8 cellular contexts compared by ENCODE assay signal in genomic region chr5:62305715-62306493, GRCh38. TPM values are rescaled to one million over a fixed set of nuclear protein-coding genes. Genes with fewer than 3 reads are reported as not detected.
DNase-seq lines count a peak whose midpoint lies in the region; ATAC-seq and TF ChIP-seq lines count a peak whose summit lies in the region.

Gene KIF2A, plus strand, starts transcription at chr5:62306206. Its CDS starts 267 bp downstream, at chr5:62306473.

- H3K4me3 ChIP-seq in adipocyte (ENCODE audit: low read length): peak within 1 kb of the TSS; percentile 90
- H3K4me3 ChIP-seq in trophoblast cell (ENCODE audit: low read depth, low read length): peak within 1 kb of the TSS; percentile 98
- peak within 1 kb of the TSS; percentile 72 to 99 (median 90) for H3K4me3 ChIP-seq in tibial nerve

- no peak within 1 kb of the TSS for H2BK12ac ChIP-seq in trophoblast cell (ENCODE audit: low read length)

- H3K36me3 ChIP-seq in adipocyte (ENCODE audit: control insufficient read depth, insufficient read depth, low read length, severe bottlenecking) (no peaks in the 10 kb centered on the region), trophoblast cell (ENCODE audit: control insufficient read depth in 1 of 2, insufficient read depth in 2 of 2, low read length in 2 of 2) (no peaks in the 10 kb centered on the region), tibial nerve (no peaks in the 10 kb centered on the region)

- peak within 1 kb of the TSS; percentile 87 for H4K91ac ChIP-seq in trophoblast cell (ENCODE audit: low read depth, low read length)

- H3K4me1 ChIP-seq in adipocyte (ENCODE audit: control insufficient read depth, insufficient read depth, low read length) (peaks cover 18% of the 10 kb centered on the region), trophoblast cell (ENCODE audit: control insufficient read depth in 1 of 2, insufficient read depth in 2 of 2, low read length in 2 of 2) (peaks cover 5% of the 10 kb centered on the region in 2 experiments), tibial nerve (peaks cover 0 to 34% (median 6%) of the 10 kb centered on the region in 4 donors)

- H3K4me2 ChIP-seq in trophoblast cell (ENCODE audit: low read length): peak within 1 kb of the TSS; percentile 70

- no peak within 1 kb of the TSS for H3K23ac ChIP-seq in trophoblast cell (ENCODE audit: low read length)

- peak within 1 kb of the TSS; percentile 78 for H2BK5ac ChIP-seq in trophoblast cell (ENCODE audit: low read depth, low read length, poor library complexity)

- peaks cover 17% of the 10 kb centered on the region for H3K79me2 ChIP-seq in trophoblast cell (ENCODE audit: control insufficient read depth, insufficient read depth, low read length, poor library complexity)

- peak within 1 kb of the TSS; percentile 88 for H3K14ac ChIP-seq in trophoblast cell (ENCODE audit: low read length)

- DNase-seq in GM13976 (ENCODE audit: low spot score): peak; percentile 98
- DNase-seq in NCI-H1436 treated with DMSO at 0.1 percent for 48 hours (lab: John Stamatoyannopoulos, UW): peak; percentile 57
- peak; percentile 84 for DNase-seq in T follicular helper cell (ENCODE audit: low read depth)
- peak; percentile 98 for DNase-seq in adipocyte (ENCODE audit: low read depth)
- peak; percentile 97 for DNase-seq in cardiac septum (ENCODE audit: low spot score)
- DNase-seq in trophoblast cell: peak; percentile 94 to 97
- DNase-seq in tibial nerve (ENCODE audit: low spot score in 2 of 2): peak; percentile 62 to 66

- peak within 1 kb of the TSS; percentile 81 for H4K8ac ChIP-seq in trophoblast cell (ENCODE audit: low read depth, low read length)

- no peak within 1 kb of the TSS for H2AK5ac ChIP-seq in trophoblast cell (ENCODE audit: low read length)

- H4K12ac ChIP-seq in trophoblast cell (ENCODE audit: low read depth, low read length): peak within 1 kb of the TSS; percentile 72

- intact Hi-C loops in cardiac septum (cut with DNase I): loop anchor here (5.0 to 10.0 kb wide), 2 partner anchors 49 to 96 kb away; partner anchors contain the start of gene DIMT1

- H3K18ac ChIP-seq in trophoblast cell (ENCODE audit: low read length): peak within 1 kb of the TSS; percentile 70

- H2BK120ac ChIP-seq in trophoblast cell (ENCODE audit: insufficient read depth, low read length, poor library complexity): peak within 1 kb of the TSS; percentile 67

- H3K27me3 ChIP-seq in adipocyte (replicated peaks; ENCODE audit: control insufficient read depth, insufficient read depth, low read length): no peaks in the 10 kb centered on the region
- no peaks in the 10 kb centered on the region for H3K27me3 ChIP-seq in trophoblast cell (ENCODE audit: insufficient read depth, low read length)
- no peaks in the 10 kb centered on the region for H3K27me3 ChIP-seq in tibial nerve

- peak within 1 kb of the TSS; percentile 38 for H2AFZ ChIP-seq in trophoblast cell (ENCODE audit: insufficient read depth, low read length, poor library complexity)

- TF ChIP-seq POLR2A in tibial nerve (IDR thresholded peaks at IDR 0.05): peak; percentile 37 to 61

- peak within 1 kb of the TSS; percentile 86 for H3K9ac ChIP-seq in adipocyte (ENCODE audit: low read length)
- H3K9ac ChIP-seq in trophoblast cell (ENCODE audit: low read length): peak within 1 kb of the TSS; percentile 97

- TF ChIP-seq CTCF in GM13976 (IDR thresholded peaks at IDR 0.05; ENCODE audit: borderline replicate concordance, control extremely low read depth, extremely low read depth, insufficient read depth, missing control alignments): no peak
- TF ChIP-seq CTCF in tibial nerve (IDR thresholded peaks at IDR 0.05): peak in 4 of 5 experiments; percentile 7 to 59 (median 18)

- ATAC-seq in HG02852 (IDR thresholded peaks at IDR 0.05; ENCODE audit: unreplicated experiment): peak; percentile 91

- H3K9me3 ChIP-seq in adipocyte (ENCODE audit: control insufficient read depth, low read length) (no peaks in the 10 kb centered on the region), trophoblast cell (ENCODE audit: insufficient read depth, low read depth, low read length) (no peaks in the 10 kb centered on the region), tibial nerve (no peaks in the 10 kb centered on the region)

- peak within 1 kb of the TSS; percentile 90 for H3K27ac ChIP-seq in trophoblast cell (ENCODE audit: low read depth, low read length)
- H3K27ac ChIP-seq in tibial nerve: peak within 1 kb of the TSS; percentile 66 to 89 (median 86)

- in situ Hi-C loops in GM13976 (cut with MboI; ENCODE audit: low sequenced_read_pairs, unreplicated experiment): no loop called here

- TF ChIP-seq EP300 in tibial nerve (IDR thresholded peaks at IDR 0.05): peak in 1 of 2 donors; percentile 60

- peak within 1 kb of the TSS; percentile 51 for H3K4ac ChIP-seq in trophoblast cell (ENCODE audit: low read depth, low read length)

- WGBS in trophoblast cell (ENCODE audit: extremely low coverage, insufficient coverage, insufficient read length): no CpG with 5 or more reads among the region's 86 CpGs
- WGBS in tibial nerve, 2 donors: 0 to 1% methylated on average over 30 to 33 of the region's 86 CpGs

- peaks cover 11% of the 10 kb centered on the region for H3K79me1 ChIP-seq in trophoblast cell (ENCODE audit: low read length)

RNA-seq across cellular contexts. Expression of gene KIF2A, which starts in this region (rescaled TPM):
- total RNA-seq in cardiac septum (13.4 TPM), tibial nerve (10 to 100 TPM; 28.5 to 60.3 (median 44.9) TPM)
- polyA plus RNA-seq in trophoblast cell (2013): 111 and 119 TPM in 2 replicates

Comparison
In these comparisons a context has a peak if more than half of its experiments do, and no peak if none do; other contexts are left out.
1. Peak in every context shown above with its lines: DNase-seq, ATAC-seq, H3K4me3 ChIP-seq and H3K27ac ChIP-seq.